ENCODE assay signal across 1 cellular context in the genomic region with DNA sequence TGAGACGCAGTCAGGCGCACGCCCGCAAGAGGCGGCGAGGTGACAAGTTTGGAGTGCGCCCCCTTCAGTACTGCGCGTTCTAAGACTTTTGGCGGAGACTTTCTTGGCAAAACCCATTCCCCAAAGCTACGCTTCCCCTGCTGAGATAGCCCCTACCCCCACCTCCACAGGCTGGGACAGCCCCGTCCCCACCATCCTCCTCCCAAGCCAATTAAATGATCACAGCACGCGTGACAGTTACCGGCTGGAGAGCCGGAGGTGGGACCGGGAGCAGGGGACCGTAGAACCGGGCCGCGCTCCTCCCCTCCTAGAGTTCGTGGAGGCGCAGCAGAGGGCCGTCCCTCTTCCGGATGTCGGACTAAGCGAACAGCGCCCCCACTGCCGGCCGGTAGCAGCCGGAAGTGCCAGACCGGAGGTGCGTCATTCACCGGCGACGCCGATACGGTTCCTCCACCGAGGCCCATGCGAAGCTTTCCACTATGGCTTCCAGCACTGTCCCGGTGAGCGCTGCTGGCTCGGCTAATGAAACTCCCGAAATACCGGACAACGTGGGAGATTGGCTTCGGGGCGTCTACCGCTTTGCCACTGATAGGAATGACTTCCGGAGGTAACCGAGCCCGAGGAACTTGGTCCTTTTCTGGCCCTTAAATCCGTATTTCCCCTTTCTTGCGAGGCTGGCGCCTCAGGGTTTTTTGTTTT.
TF ChIP-seq lines count a peak whose summit lies in the region.

A gene (plus strand): TSS at position 476 of the 699 bp plus-strand sequence. CDS start 4 bp downstream, at position 480.

TF ChIP-seq in HepG2, 621 proteins besides CTCF, POLR2A, EP300 and RAD21 (continued from another document and continues in another):
- TF ChIP-seq KDM5B (CRISPR knock-in tag; IDR thresholded peaks at IDR 0.05; ENCODE audit: borderline replicate concordance) (no peak; the same call in 1 of the 2 replicates), TRIM24 (CRISPR knock-in tag; IDR thresholded peaks at IDR 0.05) (no peak), DNMT1 (CRISPR knock-in tag; IDR thresholded peaks at IDR 0.05) (no peak), ZNF674 (CRISPR knock-in tag; IDR thresholded peaks at IDR 0.05; ENCODE audit: low read depth) (peak; percentile 60; the same call in 1 of the 2 replicates), ZFP37 (CRISPR knock-in tag; IDR thresholded peaks at IDR 0.05; ENCODE audit: borderline replicate concordance) (0 out of 2 replicates have a peak, but pooled peaks have one; percentile 28), ATF1 (CRISPR knock-in tag; IDR thresholded peaks at IDR 0.05) (peak; percentile 98), POLR2AphosphoS2 (IDR thresholded peaks at IDR 0.05; ENCODE audit: low read depth, low read length) (peak; percentile 82; the same call in 1 of the 2 replicates), RFX5 (IDR thresholded peaks at IDR 0.05; ENCODE audit: low read depth, low read length) (peak; percentile 58; the same call in 1 of the 2 replicates), TOE1 (CRISPR knock-in tag; IDR thresholded peaks at IDR 0.05) (no peak; the same call in 1 of the 2 replicates), EZH2 (conservative IDR thresholded peaks at IDR 0.05; ENCODE audit: low read depth, low read length) (no peak), MXI1 (IDR thresholded peaks at IDR 0.05; ENCODE audit: borderline replicate concordance, low read depth, low read length) (peak; percentile 97; the same call in 2 of the 3 replicates), GATAD1 (CRISPR knock-in tag; IDR thresholded peaks at IDR 0.05) (peak; percentile 99), SOX6 (IDR thresholded peaks at IDR 0.05) (no peak), SOX6 (CRISPR knock-in tag; IDR thresholded peaks at IDR 0.05) (peak; percentile 73), PLRG1 (conservative IDR thresholded peaks at IDR 0.05) (no peak), ZNF430 (CRISPR knock-in tag; IDR thresholded peaks at IDR 0.05) (peak; percentile 97), ZNF572 (CRISPR knock-in tag; IDR thresholded peaks at IDR 0.05) (0 out of 2 replicates have a peak, but pooled peaks have one; percentile 77), PRMT3 (CRISPR knock-in tag; IDR thresholded peaks at IDR 0.05; ENCODE audit: borderline replicate concordance, low read depth) (0 out of 2 replicates have a peak, but pooled peaks have one; percentile 74), NR1H2 (CRISPR knock-in tag; IDR thresholded peaks at IDR 0.05; ENCODE audit: borderline replicate concordance, low read depth) (no peak), ZNF33B (CRISPR knock-in tag; IDR thresholded peaks at IDR 0.05) (peak; percentile 7; the same call in 1 of the 2 replicates), SOX5 (CRISPR knock-in tag; IDR thresholded peaks at IDR 0.05; ENCODE audit: borderline replicate concordance) (peak; percentile 72), ZNF143 (CRISPR knock-in tag; IDR thresholded peaks at IDR 0.05) (peak; percentile 77), PTBP1 (IDR thresholded peaks at IDR 0.05; ENCODE audit: low read depth, low read length, poor library complexity, severe bottlenecking) (no peak)
- TF ChIP-seq, protein P1, sequence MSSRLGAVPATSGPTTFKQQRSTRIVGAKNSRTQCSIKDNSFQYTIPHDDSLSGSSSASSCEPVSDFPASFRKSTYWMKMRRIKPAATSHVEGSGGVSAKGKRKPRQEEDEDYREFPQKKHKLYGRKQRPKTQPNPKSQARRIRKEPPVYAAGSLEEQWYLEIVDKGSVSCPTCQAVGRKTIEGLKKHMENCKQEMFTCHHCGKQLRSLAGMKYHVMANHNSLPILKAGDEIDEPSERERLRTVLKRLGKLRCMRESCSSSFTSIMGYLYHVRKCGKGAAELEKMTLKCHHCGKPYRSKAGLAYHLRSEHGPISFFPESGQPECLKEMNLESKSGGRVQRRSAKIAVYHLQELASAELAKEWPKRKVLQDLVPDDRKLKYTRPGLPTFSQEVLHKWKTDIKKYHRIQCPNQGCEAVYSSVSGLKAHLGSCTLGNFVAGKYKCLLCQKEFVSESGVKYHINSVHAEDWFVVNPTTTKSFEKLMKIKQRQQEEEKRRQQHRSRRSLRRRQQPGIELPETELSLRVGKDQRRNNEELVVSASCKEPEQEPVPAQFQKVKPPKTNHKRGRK (CRISPR knock-in tag; IDR thresholded peaks at IDR 0.05) = peak; percentile 88; the same call in 1 of the 2 replicates
- TF ChIP-seq, protein P2, sequence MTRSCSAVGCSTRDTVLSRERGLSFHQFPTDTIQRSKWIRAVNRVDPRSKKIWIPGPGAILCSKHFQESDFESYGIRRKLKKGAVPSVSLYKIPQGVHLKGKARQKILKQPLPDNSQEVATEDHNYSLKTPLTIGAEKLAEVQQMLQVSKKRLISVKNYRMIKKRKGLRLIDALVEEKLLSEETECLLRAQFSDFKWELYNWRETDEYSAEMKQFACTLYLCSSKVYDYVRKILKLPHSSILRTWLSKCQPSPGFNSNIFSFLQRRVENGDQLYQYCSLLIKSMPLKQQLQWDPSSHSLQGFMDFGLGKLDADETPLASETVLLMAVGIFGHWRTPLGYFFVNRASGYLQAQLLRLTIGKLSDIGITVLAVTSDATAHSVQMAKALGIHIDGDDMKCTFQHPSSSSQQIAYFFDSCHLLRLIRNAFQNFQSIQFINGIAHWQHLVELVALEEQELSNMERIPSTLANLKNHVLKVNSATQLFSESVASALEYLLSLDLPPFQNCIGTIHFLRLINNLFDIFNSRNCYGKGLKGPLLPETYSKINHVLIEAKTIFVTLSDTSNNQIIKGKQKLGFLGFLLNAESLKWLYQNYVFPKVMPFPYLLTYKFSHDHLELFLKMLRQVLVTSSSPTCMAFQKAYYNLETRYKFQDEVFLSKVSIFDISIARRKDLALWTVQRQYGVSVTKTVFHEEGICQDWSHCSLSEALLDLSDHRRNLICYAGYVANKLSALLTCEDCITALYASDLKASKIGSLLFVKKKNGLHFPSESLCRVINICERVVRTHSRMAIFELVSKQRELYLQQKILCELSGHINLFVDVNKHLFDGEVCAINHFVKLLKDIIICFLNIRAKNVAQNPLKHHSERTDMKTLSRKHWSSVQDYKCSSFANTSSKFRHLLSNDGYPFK (CRISPR knock-in tag; IDR thresholded peaks at IDR 0.05; ENCODE audit: borderline replicate concordance) = peak; percentile 99
- TF ChIP-seq, protein P3, sequence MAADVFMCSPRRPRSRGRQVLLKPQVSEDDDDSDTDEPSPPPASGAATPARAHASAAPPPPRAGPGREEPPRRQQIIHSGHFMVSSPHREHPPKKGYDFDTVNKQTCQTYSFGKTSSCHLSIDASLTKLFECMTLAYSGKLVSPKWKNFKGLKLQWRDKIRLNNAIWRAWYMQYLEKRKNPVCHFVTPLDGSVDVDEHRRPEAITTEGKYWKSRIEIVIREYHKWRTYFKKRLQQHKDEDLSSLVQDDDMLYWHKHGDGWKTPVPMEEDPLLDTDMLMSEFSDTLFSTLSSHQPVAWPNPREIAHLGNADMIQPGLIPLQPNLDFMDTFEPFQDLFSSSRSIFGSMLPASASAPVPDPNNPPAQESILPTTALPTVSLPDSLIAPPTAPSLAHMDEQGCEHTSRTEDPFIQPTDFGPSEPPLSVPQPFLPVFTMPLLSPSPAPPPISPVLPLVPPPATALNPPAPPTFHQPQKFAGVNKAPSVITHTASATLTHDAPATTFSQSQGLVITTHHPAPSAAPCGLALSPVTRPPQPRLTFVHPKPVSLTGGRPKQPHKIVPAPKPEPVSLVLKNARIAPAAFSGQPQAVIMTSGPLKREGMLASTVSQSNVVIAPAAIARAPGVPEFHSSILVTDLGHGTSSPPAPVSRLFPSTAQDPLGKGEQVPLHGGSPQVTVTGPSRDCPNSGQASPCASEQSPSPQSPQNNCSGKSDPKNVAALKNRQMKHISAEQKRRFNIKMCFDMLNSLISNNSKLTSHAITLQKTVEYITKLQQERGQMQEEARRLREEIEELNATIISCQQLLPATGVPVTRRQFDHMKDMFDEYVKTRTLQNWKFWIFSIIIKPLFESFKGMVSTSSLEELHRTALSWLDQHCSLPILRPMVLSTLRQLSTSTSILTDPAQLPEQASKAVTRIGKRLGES (CRISPR knock-in tag; IDR thresholded peaks at IDR 0.05; ENCODE audit: borderline replicate concordance) = no peak
- TF ChIP-seq, protein P4, sequence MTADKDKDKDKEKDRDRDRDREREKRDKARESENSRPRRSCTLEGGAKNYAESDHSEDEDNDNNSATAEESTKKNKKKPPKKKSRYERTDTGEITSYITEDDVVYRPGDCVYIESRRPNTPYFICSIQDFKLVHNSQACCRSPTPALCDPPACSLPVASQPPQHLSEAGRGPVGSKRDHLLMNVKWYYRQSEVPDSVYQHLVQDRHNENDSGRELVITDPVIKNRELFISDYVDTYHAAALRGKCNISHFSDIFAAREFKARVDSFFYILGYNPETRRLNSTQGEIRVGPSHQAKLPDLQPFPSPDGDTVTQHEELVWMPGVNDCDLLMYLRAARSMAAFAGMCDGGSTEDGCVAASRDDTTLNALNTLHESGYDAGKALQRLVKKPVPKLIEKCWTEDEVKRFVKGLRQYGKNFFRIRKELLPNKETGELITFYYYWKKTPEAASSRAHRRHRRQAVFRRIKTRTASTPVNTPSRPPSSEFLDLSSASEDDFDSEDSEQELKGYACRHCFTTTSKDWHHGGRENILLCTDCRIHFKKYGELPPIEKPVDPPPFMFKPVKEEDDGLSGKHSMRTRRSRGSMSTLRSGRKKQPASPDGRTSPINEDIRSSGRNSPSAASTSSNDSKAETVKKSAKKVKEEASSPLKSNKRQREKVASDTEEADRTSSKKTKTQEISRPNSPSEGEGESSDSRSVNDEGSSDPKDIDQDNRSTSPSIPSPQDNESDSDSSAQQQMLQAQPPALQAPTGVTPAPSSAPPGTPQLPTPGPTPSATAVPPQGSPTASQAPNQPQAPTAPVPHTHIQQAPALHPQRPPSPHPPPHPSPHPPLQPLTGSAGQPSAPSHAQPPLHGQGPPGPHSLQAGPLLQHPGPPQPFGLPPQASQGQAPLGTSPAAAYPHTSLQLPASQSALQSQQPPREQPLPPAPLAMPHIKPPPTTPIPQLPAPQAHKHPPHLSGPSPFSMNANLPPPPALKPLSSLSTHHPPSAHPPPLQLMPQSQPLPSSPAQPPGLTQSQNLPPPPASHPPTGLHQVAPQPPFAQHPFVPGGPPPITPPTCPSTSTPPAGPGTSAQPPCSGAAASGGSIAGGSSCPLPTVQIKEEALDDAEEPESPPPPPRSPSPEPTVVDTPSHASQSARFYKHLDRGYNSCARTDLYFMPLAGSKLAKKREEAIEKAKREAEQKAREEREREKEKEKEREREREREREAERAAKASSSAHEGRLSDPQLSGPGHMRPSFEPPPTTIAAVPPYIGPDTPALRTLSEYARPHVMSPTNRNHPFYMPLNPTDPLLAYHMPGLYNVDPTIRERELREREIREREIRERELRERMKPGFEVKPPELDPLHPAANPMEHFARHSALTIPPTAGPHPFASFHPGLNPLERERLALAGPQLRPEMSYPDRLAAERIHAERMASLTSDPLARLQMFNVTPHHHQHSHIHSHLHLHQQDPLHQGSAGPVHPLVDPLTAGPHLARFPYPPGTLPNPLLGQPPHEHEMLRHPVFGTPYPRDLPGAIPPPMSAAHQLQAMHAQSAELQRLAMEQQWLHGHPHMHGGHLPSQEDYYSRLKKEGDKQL (CRISPR knock-in tag; IDR thresholded peaks at IDR 0.05; ENCODE audit: low read depth) = 0 out of 2 replicates have a peak, but pooled peaks have one; percentile 34
- TF ChIP-seq, protein P5, sequence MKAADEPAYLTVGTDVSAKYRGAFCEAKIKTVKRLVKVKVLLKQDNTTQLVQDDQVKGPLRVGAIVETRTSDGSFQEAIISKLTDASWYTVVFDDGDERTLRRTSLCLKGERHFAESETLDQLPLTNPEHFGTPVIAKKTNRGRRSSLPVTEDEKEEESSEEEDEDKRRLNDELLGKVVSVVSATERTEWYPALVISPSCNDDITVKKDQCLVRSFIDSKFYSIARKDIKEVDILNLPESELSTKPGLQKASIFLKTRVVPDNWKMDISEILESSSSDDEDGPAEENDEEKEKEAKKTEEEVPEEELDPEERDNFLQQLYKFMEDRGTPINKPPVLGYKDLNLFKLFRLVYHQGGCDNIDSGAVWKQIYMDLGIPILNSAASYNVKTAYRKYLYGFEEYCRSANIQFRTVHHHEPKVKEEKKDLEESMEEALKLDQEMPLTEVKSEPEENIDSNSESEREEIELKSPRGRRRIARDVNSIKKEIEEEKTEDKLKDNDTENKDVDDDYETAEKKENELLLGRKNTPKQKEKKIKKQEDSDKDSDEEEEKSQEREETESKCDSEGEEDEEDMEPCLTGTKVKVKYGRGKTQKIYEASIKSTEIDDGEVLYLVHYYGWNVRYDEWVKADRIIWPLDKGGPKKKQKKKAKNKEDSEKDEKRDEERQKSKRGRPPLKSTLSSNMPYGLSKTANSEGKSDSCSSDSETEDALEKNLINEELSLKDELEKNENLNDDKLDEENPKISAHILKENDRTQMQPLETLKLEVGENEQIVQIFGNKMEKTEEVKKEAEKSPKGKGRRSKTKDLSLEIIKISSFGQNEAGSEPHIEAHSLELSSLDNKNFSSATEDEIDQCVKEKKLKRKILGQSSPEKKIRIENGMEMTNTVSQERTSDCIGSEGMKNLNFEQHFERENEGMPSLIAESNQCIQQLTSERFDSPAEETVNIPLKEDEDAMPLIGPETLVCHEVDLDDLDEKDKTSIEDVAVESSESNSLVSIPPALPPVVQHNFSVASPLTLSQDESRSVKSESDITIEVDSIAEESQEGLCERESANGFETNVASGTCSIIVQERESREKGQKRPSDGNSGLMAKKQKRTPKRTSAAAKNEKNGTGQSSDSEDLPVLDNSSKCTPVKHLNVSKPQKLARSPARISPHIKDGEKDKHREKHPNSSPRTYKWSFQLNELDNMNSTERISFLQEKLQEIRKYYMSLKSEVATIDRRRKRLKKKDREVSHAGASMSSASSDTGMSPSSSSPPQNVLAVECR (CRISPR knock-in tag; IDR thresholded peaks at IDR 0.05; ENCODE audit: borderline replicate concordance) = peak; percentile 97
- TF ChIP-seq, protein P6, sequence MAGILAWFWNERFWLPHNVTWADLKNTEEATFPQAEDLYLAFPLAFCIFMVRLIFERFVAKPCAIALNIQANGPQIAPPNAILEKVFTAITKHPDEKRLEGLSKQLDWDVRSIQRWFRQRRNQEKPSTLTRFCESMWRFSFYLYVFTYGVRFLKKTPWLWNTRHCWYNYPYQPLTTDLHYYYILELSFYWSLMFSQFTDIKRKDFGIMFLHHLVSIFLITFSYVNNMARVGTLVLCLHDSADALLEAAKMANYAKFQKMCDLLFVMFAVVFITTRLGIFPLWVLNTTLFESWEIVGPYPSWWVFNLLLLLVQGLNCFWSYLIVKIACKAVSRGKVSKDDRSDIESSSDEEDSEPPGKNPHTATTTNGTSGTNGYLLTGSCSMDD (CRISPR knock-in tag; IDR thresholded peaks at IDR 0.05) = no peak
- TF ChIP-seq, protein P7, sequence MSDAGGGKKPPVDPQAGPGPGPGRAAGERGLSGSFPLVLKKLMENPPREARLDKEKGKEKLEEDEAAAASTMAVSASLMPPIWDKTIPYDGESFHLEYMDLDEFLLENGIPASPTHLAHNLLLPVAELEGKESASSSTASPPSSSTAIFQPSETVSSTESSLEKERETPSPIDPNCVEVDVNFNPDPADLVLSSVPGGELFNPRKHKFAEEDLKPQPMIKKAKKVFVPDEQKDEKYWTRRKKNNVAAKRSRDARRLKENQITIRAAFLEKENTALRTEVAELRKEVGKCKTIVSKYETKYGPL (CRISPR knock-in tag; IDR thresholded peaks at IDR 0.05) = 0 out of 2 replicates have a peak, but pooled peaks have one; percentile 41
- TF ChIP-seq, protein P8, sequence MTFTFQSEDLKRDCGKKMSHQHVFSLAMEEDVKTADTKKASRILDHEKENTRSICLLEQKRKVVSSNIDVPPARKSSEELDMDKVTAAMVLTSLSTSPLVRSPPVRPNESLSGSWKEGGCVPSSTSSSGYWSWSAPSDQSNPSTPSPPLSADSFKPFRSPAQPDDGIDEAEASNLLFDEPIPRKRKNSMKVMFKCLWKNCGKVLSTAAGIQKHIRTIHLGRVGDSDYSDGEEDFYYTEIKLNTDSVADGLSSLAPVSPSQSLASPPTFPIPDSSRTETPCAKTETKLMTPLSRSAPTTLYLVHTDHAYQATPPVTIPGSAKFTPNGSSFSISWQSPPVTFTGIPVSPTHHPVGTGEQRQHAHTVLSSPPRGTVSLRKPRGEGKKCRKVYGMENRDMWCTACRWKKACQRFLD (CRISPR knock-in tag; IDR thresholded peaks at IDR 0.05; ENCODE audit: borderline replicate concordance) = no peak
